27 cellular contexts compared by ENCODE assay signal in genomic region chr17:55680983-55681382, GRCh38.
"Had no signal": no experiment of that assay in that cellular context is flagged by ENCODE, and none has a peak within 500 bp of the region (broad histone marks: within the 10 kb centered on the region; RNA-seq: fewer than 3 reads in every experiment).

No MANE protein-coding gene starts in this region.

- H3K9me3 Mint-ChIP-seq: endodermal cell had no signal

- H3K27ac Mint-ChIP-seq: dendritic cell treated with granulocyte-macrophage colony-stimulating factor and Interleukin-4, amounts not matched to agents 40 ng/mL and 50 ng/mL, for 4 days; effector memory CD8-positive, alpha-beta T cell; endodermal cell; mesothelial cell of epicardium had no signal

- H3K36me3 ChIP-seq: colonic mucosa, esophagus squamous epithelium, gastrocnemius medialis, heart right ventricle, left lung, lower lobe of right lung had no signal

- H3K4me1 Mint-ChIP-seq: endodermal cell, mesothelial cell of epicardium, naive B cell had no signal

- ATAC-seq: effector memory CD8-positive, alpha-beta T cell; esophagus mucosa; gastrocnemius medialis; heart right ventricle; left cardiac atrium; left lung; left ventricle myocardium superior; lower lobe of right lung; mucosa of descending colon had no signal

- DNase-seq: colonic mucosa; cortex of kidney; effector CD8-positive, alpha-beta T cell; effector memory CD8-positive, alpha-beta T cell; endodermal cell; erythroblast; esophagus squamous epithelium; foreskin melanocyte; gastrocnemius medialis; glutamatergic neuron; head of caudate nucleus; heart right ventricle; hippocampal formation; left cardiac atrium; left lung; left ventricle myocardium superior; lower lobe of right lung; mesenchymal stem cell; mucosa of descending colon; naive B cell had no signal

- H3K4me3 ChIP-seq: colonic mucosa, esophagus squamous epithelium, gastrocnemius medialis, heart right ventricle, left lung, lower lobe of right lung, mucosa of descending colon had no signal

- H3K27me3 ChIP-seq: colonic mucosa, esophagus squamous epithelium, gastrocnemius medialis, left lung had no signal

- H3K9me3 ChIP-seq: colonic mucosa, esophagus squamous epithelium, gastrocnemius medialis, heart right ventricle, left lung, lower lobe of right lung, mucosa of descending colon had no signal

- H3K4me3 Mint-ChIP-seq: dendritic cell treated with granulocyte-macrophage colony-stimulating factor and Interleukin-4, amounts not matched to agents 40 ng/mL and 50 ng/mL, for 4 days; effector memory CD8-positive, alpha-beta T cell; endodermal cell; mesothelial cell of epicardium; naive B cell had no signal

- H3K4me1 ChIP-seq: colonic mucosa, esophagus squamous epithelium, gastrocnemius medialis, heart right ventricle, left lung, lower lobe of right lung had no signal

- H3K36me3 Mint-ChIP-seq: mesothelial cell of epicardium, naive B cell had no signal

- H3K27ac ChIP-seq: colonic mucosa, epithelial cell of prostate, esophagus squamous epithelium, gastrocnemius medialis, heart right ventricle, left lung, lower lobe of right lung had no signal

- FAIRE-seq: endometrium, islet of Langerhans, keratinocyte had no signal
